8 cellular contexts compared by ENCODE assay signal in the genomic region with DNA sequence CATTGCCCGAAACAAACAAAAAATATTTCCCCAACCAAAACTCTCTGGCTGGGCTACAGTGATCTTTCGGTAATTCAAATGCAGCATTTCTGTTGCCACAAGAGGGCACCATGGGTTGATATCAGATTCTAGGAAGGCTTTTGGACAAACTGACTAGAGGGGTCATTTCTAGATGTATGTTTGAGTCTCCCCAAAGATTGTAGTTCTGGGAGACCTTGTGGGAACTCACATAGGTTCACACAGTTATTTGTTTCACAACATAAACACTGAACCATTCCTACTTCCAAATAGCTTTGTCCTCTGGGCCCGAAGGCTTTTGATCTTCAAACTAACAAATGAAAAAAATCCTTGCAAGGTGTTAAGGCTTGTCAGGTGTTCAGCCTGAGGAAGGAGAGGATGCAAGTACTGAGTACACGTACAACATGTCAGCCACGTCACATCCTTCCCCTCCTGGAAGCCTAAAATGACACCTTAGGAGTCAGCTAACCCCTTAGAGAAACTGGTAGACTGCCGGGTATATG. TPM values are rescaled to one million over a fixed set of nuclear protein-coding genes. Genes with fewer than 3 reads are reported as not detected.
DNase-seq lines count a peak whose midpoint lies in the region; ATAC-seq and TF ChIP-seq lines count a peak whose summit lies in the region.

No MANE protein-coding gene starts in this region.

- no peak overlapping the region for H3K4me2 ChIP-seq in Karpas-422 (ENCODE audit: low read depth, low read length, poor library complexity, severe bottlenecking)

- no peak overlapping the region for H3K9ac ChIP-seq in Karpas-422 (ENCODE audit: low read length)

- H2AFZ ChIP-seq in ACC112 (ENCODE audit: low read length, unreplicated experiment) (peak overlapping the region; percentile 55), Karpas-422 (ENCODE audit: low read length) (no peak overlapping the region)

- DNase-seq in GM10266 (ENCODE audit: extremely low spot score), result peak; percentile 81
- peak; percentile 82 for DNase-seq in Karpas-422
- DNase-seq in T-helper 9 cell, result peak; percentile 47
- peak; percentile 39 for DNase-seq in cerebellar cortex (ENCODE audit: low spot score)
- DNase-seq in left lobe of liver (ENCODE audit: low spot score), result peak; percentile 57
- peak; percentile 55 for DNase-seq in stimulated activated naive CD8-positive, alpha-beta T cell treated with anti-CD3 and anti-CD28 coated beads, Interleukin-15, Interleukin-2, amounts not matched to agents 100 U/mL and 50 U/mL, for 24 hours

- no peaks in the 10 kb centered on the region for H3K79me2 ChIP-seq in ACC112 (ENCODE audit: control insufficient read depth, insufficient read depth, low read length, unreplicated experiment)
- H3K79me2 ChIP-seq in Karpas-422 (ENCODE audit: low read length), result no peaks in the 10 kb centered on the region

- peaks cover 21% of the 10 kb centered on the region; the same call in 1 of the 2 replicates for H3K27me3 ChIP-seq in ACC112 (ENCODE audit: insufficient read depth, low read length)
- H3K27me3 ChIP-seq in Karpas-422 (ENCODE audit: low read length), result 0 out of 2 replicates have a peak, but pooled peaks cover 2% of the 10 kb centered on the region

- H4K20me1 ChIP-seq in Karpas-422 (ENCODE audit: insufficient read depth, low read depth, low read length), result no peaks in the 10 kb centered on the region

- TF ChIP-seq CTCF in GM10266 (IDR thresholded peaks at IDR 0.05; ENCODE audit: control insufficient read depth, insufficient read depth, low read depth, missing control alignments), result peak; percentile 77

- ATAC-seq in left lobe of liver (peak; percentile 95), GM21423 (IDR thresholded peaks at IDR 0.05; ENCODE audit: unreplicated experiment) (no peak)
- ATAC-seq in stimulated activated naive CD8-positive, alpha-beta T cell treated with anti-CD3 and anti-CD28 coated beads, Interleukin-15, Interleukin-2, amounts not matched to agents 100 U/mL and 50 U/mL, for 24 hours, result peak; percentile 57

- H3K27ac ChIP-seq in ACC112 (ENCODE audit: low read depth, low read length), result no peak overlapping the region
- no peak overlapping the region for H3K27ac ChIP-seq in Karpas-422 (ENCODE audit: low read length)

- no peaks in the 10 kb centered on the region for H3K36me3 ChIP-seq in ACC112 (ENCODE audit: insufficient read depth, low read length)
- H3K36me3 ChIP-seq in Karpas-422 (ENCODE audit: insufficient read depth, low read length), result no peaks in the 10 kb centered on the region

- no peaks in the 10 kb centered on the region for H3K9me3 ChIP-seq in Karpas-422 (ENCODE audit: low read length)

- H3K4me3 ChIP-seq in ACC112 (ENCODE audit: low read depth, low read length) (no peak overlapping the region), Karpas-422 (ENCODE audit: low read length) (no peak overlapping the region)

- H3K9me2 ChIP-seq in Karpas-422 (replicated peaks; ENCODE audit: insufficient read depth, low read length), result no peaks in the 10 kb centered on the region; the same call in 1 of the 2 replicates

- H3K4me1 ChIP-seq in ACC112 (ENCODE audit: control insufficient read depth, insufficient read depth, low read length, unreplicated experiment) (peaks cover 7% of the 10 kb centered on the region), Karpas-422 (ENCODE audit: low read length) (no peaks in the 10 kb centered on the region)

RNA-seq across cellular contexts. Expression of gene IL15RA, which starts 37.0 kb away (rescaled TPM):
- not detected in 2 replicates for total RNA-seq in Karpas-422 (2014; rRNA removed; shearing (Covaris generic); ENCODE audit: low replicate concordance)
- 8.4 TPM for total RNA-seq in left lobe of liver

RNA-seq across cellular contexts. Expression of gene IL2RA, which starts 47.9 kb away (rescaled TPM):
- total RNA-seq in Karpas-422 (2014; rRNA removed; shearing (Covaris generic); ENCODE audit: low replicate concordance), result 1.6 TPM in 1 of 2 replicates, not detected in the other
- 1.3 TPM for total RNA-seq in left lobe of liver
